Comparison of ENCODE assay signal across 1 cellular context in genomic region chr5:160199410-160199911, GRCh38.
TF ChIP-seq lines count a peak whose summit lies in the region.

No MANE protein-coding gene starts in this region.

TF ChIP-seq in K562, 482 proteins besides CTCF, POLR2A, EP300 and RAD21 (continued from another document and continues in another):
- no peak for TF ChIP-seq PBX2 (CRISPR knock-in tag; IDR thresholded peaks at IDR 0.05; ENCODE audit: low read depth)
- TF ChIP-seq PBX2 (tag; conservative IDR thresholded peaks at IDR 0.05; ENCODE audit: low read depth) = no peak
- TF ChIP-seq MITF (IDR thresholded peaks at IDR 0.05) = no peak
- TF ChIP-seq CCNT2 (IDR thresholded peaks at IDR 0.05; ENCODE audit: borderline replicate concordance, extremely low read depth, insufficient read length, low read depth, low read length) = peak; percentile 44
- TF ChIP-seq FOXP4 (CRISPR knock-in tag; IDR thresholded peaks at IDR 0.05; ENCODE audit: borderline replicate concordance) = no peak
- TF ChIP-seq UBTF (IDR thresholded peaks at IDR 0.05; ENCODE audit: borderline replicate concordance in 1 of 2, low read depth in 2 of 2, low read length in 2 of 2) = no peak
- TF ChIP-seq ID3 (CRISPR knock-in tag; IDR thresholded peaks at IDR 0.05) = no peak
- no peak for TF ChIP-seq ID3 (tag; IDR thresholded peaks at IDR 0.05)
- no peak for TF ChIP-seq DPF2 (IDR thresholded peaks at IDR 0.05)
- no peak for TF ChIP-seq MEF2A (IDR thresholded peaks at IDR 0.05; ENCODE audit: control insufficient read depth, low read depth, low read length)
- TF ChIP-seq SFPQ (IDR thresholded peaks at IDR 0.05; ENCODE audit: low read depth, low read length) = no peak
- no peak for TF ChIP-seq RNF2 (IDR thresholded peaks at IDR 0.05)
- TF ChIP-seq NONO (IDR thresholded peaks at IDR 0.05; ENCODE audit: low read depth in 2 of 2, low read length in 1 of 2) = peak in 1 of 2 experiments; percentile 59; a peak in 1 of 4 replicates
- no peak for TF ChIP-seq ZBTB5 (IDR thresholded peaks at IDR 0.05)
- no peak for TF ChIP-seq NFIC (IDR thresholded peaks at IDR 0.05)
- TF ChIP-seq BMI1 (IDR thresholded peaks at IDR 0.05; ENCODE audit: low read length) = no peak
- no peak for TF ChIP-seq ZNF282 (CRISPR knock-in tag; IDR thresholded peaks at IDR 0.05)
- TF ChIP-seq AFF1 (IDR thresholded peaks at IDR 0.05; ENCODE audit: low read depth in 1 of 2, partially characterized antibody in 2 of 2) = no peak
- TF ChIP-seq SMAD2 (IDR thresholded peaks at IDR 0.05; ENCODE audit: low read depth, low read length) = no peak
- peak; percentile 91 for TF ChIP-seq RB1 (IDR thresholded peaks at IDR 0.05; ENCODE audit: low read depth)
- no peak for TF ChIP-seq TRIM28 (IDR thresholded peaks at IDR 0.05)
- peak; percentile 28 for TF ChIP-seq CTCFL (IDR thresholded peaks at IDR 0.05; ENCODE audit: borderline replicate concordance, insufficient read depth, low read depth, low read length, poor library complexity, severe bottlenecking)
- TF ChIP-seq ARNT (IDR thresholded peaks at IDR 0.05) = no peak
- TF ChIP-seq NFATC3 (IDR thresholded peaks at IDR 0.05) = no peak
- 0 out of 2 replicates have a peak, but pooled peaks have one; percentile 14 for TF ChIP-seq GABPB1 (CRISPR knock-in tag; IDR thresholded peaks at IDR 0.05)
- no peak for TF ChIP-seq CLOCK (CRISPR knock-in tag; IDR thresholded peaks at IDR 0.05; ENCODE audit: borderline replicate concordance)
- no peak for TF ChIP-seq ZSCAN32 (CRISPR knock-in tag; IDR thresholded peaks at IDR 0.05)
- TF ChIP-seq MBD2 (IDR thresholded peaks at IDR 0.05; ENCODE audit: borderline replicate concordance, low read depth) = no peak
- TF ChIP-seq KDM1A (IDR thresholded peaks at IDR 0.05) = no peak
- no peak for TF ChIP-seq ZC3H4 (CRISPR knock-in tag; IDR thresholded peaks at IDR 0.05; ENCODE audit: borderline replicate concordance)
- TF ChIP-seq NFIX (CRISPR knock-in tag; IDR thresholded peaks at IDR 0.05; ENCODE audit: low read depth) = no peak
